28 cellular contexts compared by ENCODE assay signal in genomic region chr4:5976921-5977320, GRCh38. TPM values are rescaled to one million over a fixed set of nuclear protein-coding genes. Genes with fewer than 3 reads are reported as not detected.
A peak's percentile ranks its signal among the peaks of the same experiment; 100 is the strongest.
DNase-seq lines count a peak whose midpoint lies in the region; ATAC-seq and TF ChIP-seq lines count a peak whose summit lies in the region.
"Had no signal": no experiment of that assay in that cellular context is flagged by ENCODE, and none has a peak within 500 bp of the region (broad histone marks: within the 10 kb centered on the region; RNA-seq: fewer than 3 reads in every experiment).

No MANE protein-coding gene starts in this region.

- DNase-seq in Daoy (ENCODE audit: low read depth) (peak; percentile 74), islet precursor cell (peak; percentile 9), spleen (peak; percentile 65), MV-4-11 (lab: John Stamatoyannopoulos, UW) (no peak), SK-N-SH (no peak)
- DNase-seq: Calu3; CD8-positive, alpha-beta memory T cell; EL; GF-D8; GM23248; HCEC 1CT; NCI-H1048; NCI-H1417 treated with DMSO at 0.1 percent for 48 hours; NCI-H187 treated with DMSO at 0.1 percent for 48 hours; NCI-H2107; NCI-H446 treated with DMSO at 0.1 percent for 48 hours; NCI-H526 treated with DMSO at 0.1 percent for 48 hours; OCI-M1; Right ventricle myocardium superior had no signal

- H4K20me1 ChIP-seq in BLaER1 (no peaks in the 10 kb centered on the region), SK-N-SH (ENCODE audit: insufficient read depth) (no peaks in the 10 kb centered on the region)

- H3K4me2 ChIP-seq in BLaER1 (peak overlapping the region; percentile 59), SK-N-SH (no peak overlapping the region)

- H3K9me3 ChIP-seq in BLaER1 (no peaks in the 10 kb centered on the region), spleen (no peaks in the 10 kb centered on the region), SK-N-SH (no peaks in the 10 kb centered on the region)
- H3K9me3 ChIP-seq: MG63 had no signal

- no peaks in the 10 kb centered on the region for H3K79me2 ChIP-seq in SK-N-SH (ENCODE audit: insufficient read depth)

- no peak for ATAC-seq in HG02970 (IDR thresholded peaks at IDR 0.05; ENCODE audit: low FRiP score, unreplicated experiment)
- ATAC-seq: HepG2, K562 had no signal

- no peaks in the 10 kb centered on the region for H3F3A ChIP-seq in SK-N-SH (replicated peaks; ENCODE audit: insufficient read depth)

- no peak overlapping the region for H2AFZ ChIP-seq in SK-N-SH (ENCODE audit: low read depth)
- H2AFZ ChIP-seq: GM23248 had no signal

- TF ChIP-seq POLR2A in spleen (IDR thresholded peaks at IDR 0.05), result no peak

- TF ChIP-seq CTCF in spleen (IDR thresholded peaks at IDR 0.05 in 8 of 11, conservative IDR thresholded peaks at IDR 0.05 in 3 of 11) (no peak), SK-N-SH (IDR thresholded peaks at IDR 0.05) (no peak)

- no peak for TF ChIP-seq RAD21 in SK-N-SH (IDR thresholded peaks at IDR 0.05; ENCODE audit: low read length)

- H3K27me3 ChIP-seq in BLaER1 (no peaks in the 10 kb centered on the region), spleen (replicated peaks in 1 of 7) (peaks cover 0 to 71% (median 15%) of the 10 kb centered on the region in 7 donors), SK-N-SH (ENCODE audit: insufficient read depth) (no peaks in the 10 kb centered on the region)

- H3K4me3 ChIP-seq in BLaER1 (no peak overlapping the region), spleen (no peak overlapping the region), SK-N-SH (ENCODE audit: low read depth in 2 of 2, low read length in 1 of 2) (no peak overlapping the region)
- H3K4me3 ChIP-seq: GM23248, K562, MG63 had no signal

- TF ChIP-seq EP300 in SK-N-SH (IDR thresholded peaks at IDR 0.05; ENCODE audit: borderline replicate concordance in 1 of 2, low read depth in 1 of 2, low read length in 1 of 2), result no peak

- H3K9ac ChIP-seq in BLaER1 (no peak overlapping the region), SK-N-SH (no peak overlapping the region)
- H3K9ac ChIP-seq: GM23248 had no signal

- WGBS in spleen, 5 donors, result 67 to 84% (median 83%) methylated on average over 9 of the region's 9 CpGs
- 64% methylated on average over 6 of the region's 9 CpGs for WGBS in SK-N-SH (ENCODE audit: low lambda C conversion rate)

- H3K36me3 ChIP-seq in BLaER1 (no peaks in the 10 kb centered on the region), spleen (no peaks in the 10 kb centered on the region), SK-N-SH (replicated peaks in 1 of 2; ENCODE audit: control insufficient read depth in 1 of 2, insufficient read depth in 2 of 2, low read length in 1 of 2) (no peaks in the 10 kb centered on the region)
- H3K36me3 ChIP-seq: MG63 had no signal

- H3K27ac ChIP-seq in BLaER1 (no peak overlapping the region), spleen (no peak overlapping the region), SK-N-SH (ENCODE audit: low read depth in 2 of 2, low read length in 1 of 2) (no peak overlapping the region)
- H3K27ac ChIP-seq: GM23248, HL-60 had no signal

- POLR2A ChIA-PET in SK-N-SH (lab: Yijun Ruan, JAX), result no interaction called here

- no peaks in the 10 kb centered on the region for H3K9me2 ChIP-seq in SK-N-SH

- H3K4me1 ChIP-seq in BLaER1 (peaks cover 55% of the 10 kb centered on the region), spleen (no peaks in the 10 kb centered on the region), SK-N-SH (ENCODE audit: control insufficient read depth in 1 of 2, insufficient read depth in 2 of 2, low read depth in 1 of 2, low read length in 1 of 2) (no peaks in the 10 kb centered on the region; a peak in 1 of 4 replicates)

- CTCF ChIA-PET in SK-N-SH (lab: Yijun Ruan, JAX), result interaction anchor here (0.9 to 1.1 kb wide), 2 partner anchors 21 to 154 kb away, joined by 4 read pairs; no protein-coding TSS in a partner anchor

- intact Hi-C loops in spleen (cut with DNase I; ENCODE audit: low total_unique reads), result no loop called here

TF ChIP-seq in SK-N-SH, 30 proteins besides CTCF, POLR2A, EP300 and RAD21:
- TF ChIP-seq RXRA (IDR thresholded peaks at IDR 0.05; ENCODE audit: borderline replicate concordance, low read depth) (no peak), TCF12 (IDR thresholded peaks at IDR 0.05) (no peak), GABPA (IDR thresholded peaks at IDR 0.05; ENCODE audit: low read depth) (no peak), FOXM1 (IDR thresholded peaks at IDR 0.05; ENCODE audit: low read depth) (no peak), NRF1 (IDR thresholded peaks at IDR 0.05; ENCODE audit: low read depth, low read length) (no peak), RFX5 (IDR thresholded peaks at IDR 0.05; ENCODE audit: low read length) (no peak), TAF1 (IDR thresholded peaks at IDR 0.05; ENCODE audit: borderline replicate concordance, low read depth, low read length) (no peak), RCOR1 (IDR thresholded peaks at IDR 0.05; ENCODE audit: low read length) (no peak), ZBTB33 (IDR thresholded peaks at IDR 0.05; ENCODE audit: borderline replicate concordance, low read depth) (no peak), USF1 (IDR thresholded peaks at IDR 0.05; ENCODE audit: borderline replicate concordance, low read depth) (no peak), SMC3 (IDR thresholded peaks at IDR 0.05; ENCODE audit: low read depth, low read length) (no peak), POLR2AphosphoS5 (IDR thresholded peaks at IDR 0.05; ENCODE audit: low read depth, low read length) (no peak), PBX3 (IDR thresholded peaks at IDR 0.05) (no peak), EZH2phosphoT487 (IDR thresholded peaks at IDR 0.05; ENCODE audit: borderline replicate concordance, low read depth) (no peak)

RNA-seq across cellular contexts. Expression of gene C4orf50, which starts 41.3 kb away (rescaled TPM):
- not detected in 2 replicates for total RNA-seq in Daoy (2014; rRNA removed; shearing (Covaris generic))
- total RNA-seq in spleen, result 1 to 10 TPM in 1 of 7 donors, under 1 TPM in 6; 0.20 to 2.5 (median 0.60) TPM
- under 1 TPM; 0.02 to 0.03 (median 0.02) TPM for polyA plus RNA-seq in spleen
- under 0.01 and 0.03 TPM in 2 replicates for polyA plus RNA-seq in SK-N-SH (2012; rRNA removed)
- polyA plus RNA-seq in SK-N-SH (2012; cell fraction: cytosol; rRNA removed), result 0.01 and 0.03 TPM in 2 replicates
- polyA plus RNA-seq in SK-N-SH (2012; cell fraction: nucleus; rRNA removed), result 0.04 and 0.05 TPM in 2 replicates
- total RNA-seq: Calu3, GM23248, HepG2, HT-29, K562, LHCN-M2, Right ventricle myocardium superior had no signal
- polyA plus RNA-seq: BJ, GM23248, HepG2, K562 had no signal

Comparison
In these comparisons a context has a peak if more than half of its experiments do, and no peak if none do; other contexts are left out.
1. DNase-seq: peak in Daoy (single experiment), islet precursor cell (single experiment) and spleen (single experiment); none in MV-4-11 (single experiment) and SK-N-SH (single experiment).